In the genomic region with DNA sequence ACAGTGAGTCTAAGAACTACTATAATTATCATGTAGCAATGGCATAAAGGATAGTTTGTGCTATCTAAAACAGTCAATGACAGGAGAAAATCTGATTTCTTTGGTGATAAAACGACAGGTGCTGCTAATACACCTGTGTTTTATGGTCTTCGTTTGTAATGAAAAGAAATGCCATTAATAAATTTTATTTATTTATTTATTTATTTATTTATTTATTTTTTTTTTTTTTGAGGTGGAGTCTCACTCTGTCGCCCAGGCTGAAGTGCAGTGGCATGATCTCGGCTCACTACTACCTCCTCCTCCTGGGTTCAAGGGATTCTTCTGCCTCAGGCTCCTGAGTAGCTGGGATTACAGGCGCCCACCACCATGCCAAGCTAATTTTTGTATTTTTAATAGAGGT, we compare ENCODE assay signal across 1 cellular context.
TF ChIP-seq lines count a peak whose summit lies in the region.

No MANE protein-coding gene starts in this region.

TF ChIP-seq in A549, 52 proteins besides CTCF, POLR2A, EP300 and RAD21:
- TF ChIP-seq ZC3H11A (IDR thresholded peaks at IDR 0.05) = peak; percentile 35
